Comparison of ENCODE assay signal across 2 cellular contexts in the genomic region with DNA sequence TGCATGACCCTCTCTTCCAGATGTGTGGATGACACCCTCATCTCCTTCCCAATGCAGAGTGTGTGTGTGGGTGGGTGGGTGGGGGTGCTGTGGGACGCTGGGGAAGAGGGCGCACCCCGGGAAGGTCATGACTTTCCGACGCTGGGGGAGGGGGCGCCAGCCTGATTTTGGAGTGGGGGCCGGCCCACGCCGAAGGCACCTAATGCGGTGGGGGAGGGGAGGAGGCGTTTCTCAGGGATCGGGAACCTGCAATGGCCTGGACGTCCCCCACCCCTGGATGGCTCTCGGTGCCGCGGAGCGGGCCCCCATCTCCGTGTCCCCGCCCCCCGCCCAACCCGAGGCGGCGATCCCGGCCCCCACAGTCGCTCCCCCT.
TF ChIP-seq lines count a peak whose summit lies in the region.

No MANE protein-coding gene starts in this region.

TF ChIP-seq in Ishikawa, 13 proteins besides CTCF, POLR2A, EP300 and RAD21:
- TF ChIP-seq ZBTB7A (IDR thresholded peaks at IDR 0.05; ENCODE audit: low read depth) (peak; percentile 10; the same call in 1 of the 2 replicates), TEAD4 (IDR thresholded peaks at IDR 0.05) (no peak)

TF ChIP-seq in H1, 55 proteins besides CTCF, POLR2A, EP300 and RAD21:
- no peak for TF ChIP-seq SP2 (IDR thresholded peaks at IDR 0.05; ENCODE audit: low read length)
- TF ChIP-seq CEBPB (IDR thresholded peaks at IDR 0.05; ENCODE audit: low read depth, low read length), result no peak
- no peak for TF ChIP-seq SRF (IDR thresholded peaks at IDR 0.05; ENCODE audit: low read depth, low read length)
TF ChIP-seq in H1: peak in this region for 0.
